In genomic region chr11:122085712-122086111, GRCh38 we compare ENCODE assay signal across 21 cellular contexts. TPM values are rescaled to one million over a fixed set of nuclear protein-coding genes. Genes with fewer than 3 reads are reported as not detected.
DNase-seq lines count a peak whose midpoint lies in the region; ATAC-seq and TF ChIP-seq lines count a peak whose summit lies in the region.
"Had no signal": no experiment of that assay in that cellular context is flagged by ENCODE, and none has a peak within 500 bp of the region (broad histone marks: within the 10 kb centered on the region; RNA-seq: fewer than 3 reads in every experiment).

No MANE protein-coding gene starts in this region.

- H3F3A ChIP-seq in neural progenitor cell (ENCODE audit: low read depth), result no peaks in the 10 kb centered on the region

- no peaks in the 10 kb centered on the region for H3K9me3 Mint-ChIP-seq in neural progenitor cell
- H3K9me3 Mint-ChIP-seq: activated T-helper 1 cell treated with anti-CD3 and anti-CD28 coated beads, Interleukin-12 subunit alpha, Interleukin-12 subunit beta, Interleukin-2, Interleukin-4 antibody, amounts not matched to agents 30 ng/mL and 10 ng/mL and 1 ng/mL, durations not matched to agents 14 hours and 24 hours and 36 hours; central memory CD8-positive, alpha-beta T cell; WTC11 had no signal

- no peak overlapping the region for H2AFZ ChIP-seq in neural progenitor cell (replicated peaks)

- no peaks in the 10 kb centered on the region for H3K79me2 ChIP-seq in neural progenitor cell (ENCODE audit: low read depth)

- intact Hi-C loops in heart right ventricle (cut with DNase I) (loop anchor here in 1 of 10 donors (5.0 kb wide), 1 partner anchor 63 kb away; no protein-coding TSS in a partner anchor), left cardiac atrium (cut with DNase I) (no loop called here), dorsolateral prefrontal cortex (cut with DNase I) (no loop called here)

- H3K4me3 Mint-ChIP-seq in neural progenitor cell, result no peak overlapping the region
- H3K4me3 Mint-ChIP-seq: activated naive CD8-positive, alpha-beta T cell; activated T-helper 1 cell treated with anti-CD3 and anti-CD28 coated beads, Interleukin-12 subunit alpha, Interleukin-12 subunit beta, Interleukin-2, Interleukin-4 antibody, amounts not matched to agents 30 ng/mL and 10 ng/mL and 1 ng/mL, durations not matched to agents 14 hours and 24 hours and 36 hours; CD14-positive monocyte; central memory CD8-positive, alpha-beta T cell; WTC11 had no signal

- peaks cover 15% of the 10 kb centered on the region for H3K36me3 Mint-ChIP-seq in neural progenitor cell
- H3K36me3 Mint-ChIP-seq: activated naive CD8-positive, alpha-beta T cell; CD14-positive monocyte; WTC11 had no signal

- peaks cover 0 to 18% (median 0%) of the 10 kb centered on the region in 9 donors for H3K36me3 ChIP-seq in heart right ventricle
- no peaks in the 10 kb centered on the region for H3K36me3 ChIP-seq in neural progenitor cell

- peak overlapping the region; percentile 70 for H3K27ac Mint-ChIP-seq in neural progenitor cell
- H3K27ac Mint-ChIP-seq: activated naive CD8-positive, alpha-beta T cell; activated T-helper 1 cell treated with anti-CD3 and anti-CD28 coated beads, Interleukin-12 subunit alpha, Interleukin-12 subunit beta, Interleukin-2, Interleukin-4 antibody, amounts not matched to agents 30 ng/mL and 10 ng/mL and 1 ng/mL, durations not matched to agents 14 hours and 24 hours and 36 hours; CD14-positive monocyte; WTC11 had no signal

- H3K27me3 ChIP-seq in heart right ventricle (no peaks in the 10 kb centered on the region), dorsolateral prefrontal cortex (no peaks in the 10 kb centered on the region), neural progenitor cell (no peaks in the 10 kb centered on the region)
- H3K27me3 ChIP-seq: testis had no signal

- TF ChIP-seq CTCF in heart right ventricle (IDR thresholded peaks at IDR 0.05), result no peak
- no peak for TF ChIP-seq CTCF in dorsolateral prefrontal cortex (IDR thresholded peaks at IDR 0.05 in 54 of 56, conservative IDR thresholded peaks at IDR 0.05 in 2 of 56; ENCODE audit: low read depth in 1 of 56, partially characterized antibody in 56 of 56)
- TF ChIP-seq CTCF in neural progenitor cell (IDR thresholded peaks at IDR 0.05), result no peak

- H3K27ac ChIP-seq in heart right ventricle, result peak overlapping the region in 9 of 10 donors; percentile 7 to 80 (median 51)
- H3K27ac ChIP-seq in dorsolateral prefrontal cortex, result peak overlapping the region in 50 of 59 donors; percentile 0 to 96 (median 54)
- H3K27ac ChIP-seq in neural progenitor cell, result no peak overlapping the region
- H3K27ac ChIP-seq: testis had no signal

- H4K20me1 ChIP-seq in neural progenitor cell (ENCODE audit: low read depth), result no peaks in the 10 kb centered on the region

- H3K4me3 ChIP-seq in heart right ventricle, result no peak overlapping the region
- H3K4me3 ChIP-seq in dorsolateral prefrontal cortex, result no peak overlapping the region
- H3K4me3 ChIP-seq in neural progenitor cell, result no peak overlapping the region
- H3K4me3 ChIP-seq: testis had no signal

- H3K4me2 ChIP-seq in neural progenitor cell, result peak overlapping the region; percentile 28

- WGBS in heart right ventricle, 2 donors, result 51 to 55% methylated on average over 3 of the region's 3 CpGs

- DNase-seq in heart right ventricle (no peak), left cardiac atrium (no peak), dorsolateral prefrontal cortex (no peak), neural progenitor cell (ENCODE audit: low spot score) (peak; percentile 53), dedifferentiated amniotic fluid mesenchymal stem cell (ENCODE audit: extremely low spot score) (no peak), NCI-H1694 (lab: John Stamatoyannopoulos, UW) (no peak)
- no peak for DNase-seq in activated CD4-positive, CD25-positive, alpha-beta regulatory T cell treated with anti-CD3 and anti-CD28 coated beads, Interleukin-2, amount 50 U/mL, for 72 hours
- DNase-seq: ACHN, DMS 273 treated with DMSO at 0.1 percent for 48 hours, Karpas-422, NCI-H1105, NCI-H524 treated with DMSO at 0.1 percent for 48 hours, SIG-M5, T-helper 2 cell, testis had no signal

- peak in 2 of 8 donors; percentile 11 to 24 for ATAC-seq in heart right ventricle
- ATAC-seq in left cardiac atrium, result no peak
- ATAC-seq in HG02610 (IDR thresholded peaks at IDR 0.05; ENCODE audit: unreplicated experiment), result no peak
- ATAC-seq: WTC11 had no signal

- no peak overlapping the region for H3K9ac ChIP-seq in neural progenitor cell

- H3K27me3 Mint-ChIP-seq in neural progenitor cell (ENCODE audit: insufficient read depth, low read depth), result no peaks in the 10 kb centered on the region

- H3K4me1 ChIP-seq in heart right ventricle (peaks cover 0 to 41% (median 11%) of the 10 kb centered on the region in 9 donors), neural progenitor cell (peaks cover 14% of the 10 kb centered on the region)

- H3K9me3 ChIP-seq in heart right ventricle (no peaks in the 10 kb centered on the region), neural progenitor cell (ENCODE audit: low read depth) (no peaks in the 10 kb centered on the region)
- H3K9me3 ChIP-seq: testis had no signal

- H3K4me1 Mint-ChIP-seq in neural progenitor cell, result peaks cover 14% of the 10 kb centered on the region
- H3K4me1 Mint-ChIP-seq: CD14-positive monocyte; central memory CD8-positive, alpha-beta T cell had no signal

RNA-seq across cellular contexts. Expression of gene BLID, which starts 30.3 kb away (rescaled TPM):
- total RNA-seq in heart right ventricle (under 1 TPM in 1 of 10 donors, not detected in 9; 0.70 TPM), left cardiac atrium (under 1 TPM; 0.35 to 0.68 TPM), dorsolateral prefrontal cortex (10 to 100 TPM in 2 of 120 experiments, 1 to 10 TPM in 117, under 1 TPM in 1; 0.85 to 16.2 (median 3.6) TPM), neural progenitor cell (ENCODE audit: low replicate concordance) (not detected in 2 replicates)
- not detected for polyA plus RNA-seq in heart right ventricle
- total RNA-seq: activated T-helper 1 cell treated with anti-CD3 and anti-CD28 coated beads, Interleukin-12 subunit alpha, Interleukin-12 subunit beta, Interleukin-2, Interleukin-4 antibody, amounts not matched to agents 30 ng/mL and 10 ng/mL and 1 ng/mL, durations not matched to agents 14 hours and 24 hours and 36 hours; WTC11 had no signal
- polyA plus RNA-seq: CD14-positive monocyte had no signal
